Comparison of ENCODE assay signal across 1 cellular context in genomic region chr4:76003620-76004019, GRCh38.
TF ChIP-seq lines count a peak whose summit lies in the region.

No MANE protein-coding gene starts in this region.

TF ChIP-seq in IMR-90, 13 proteins besides CTCF, POLR2A, EP300 and RAD21:
- TF ChIP-seq ELK1 (IDR thresholded peaks at IDR 0.05; ENCODE audit: borderline replicate concordance, low read depth, low read length) (no peak), CHD1 (IDR thresholded peaks at IDR 0.05; ENCODE audit: low read depth, low read length) (no peak), FOS (IDR thresholded peaks at IDR 0.05; ENCODE audit: low read depth, low read length) (no peak), MAFK (IDR thresholded peaks at IDR 0.05; ENCODE audit: low read depth, low read length) (no peak), RFX5 (IDR thresholded peaks at IDR 0.05; ENCODE audit: low read depth, low read length) (no peak), CEBPB (IDR thresholded peaks at IDR 0.05; ENCODE audit: low read depth, low read length) (no peak), MAZ (IDR thresholded peaks at IDR 0.05; ENCODE audit: borderline replicate concordance, low read depth, low read length) (no peak), BHLHE40 (IDR thresholded peaks at IDR 0.05; ENCODE audit: low read depth, low read length) (no peak), USF2 (IDR thresholded peaks at IDR 0.05; ENCODE audit: low read depth, low read length) (no peak), NFE2L2 (IDR thresholded peaks at IDR 0.05; ENCODE audit: low read depth, low read length) (no peak), RCOR1 (IDR thresholded peaks at IDR 0.05; ENCODE audit: insufficient replicate concordance, low read length) (no peak), MXI1 (IDR thresholded peaks at IDR 0.05; ENCODE audit: borderline replicate concordance, low read depth, low read length) (no peak), SMC3 (IDR thresholded peaks at IDR 0.05; ENCODE audit: low read depth, low read length) (no peak)
